In the genomic region with DNA sequence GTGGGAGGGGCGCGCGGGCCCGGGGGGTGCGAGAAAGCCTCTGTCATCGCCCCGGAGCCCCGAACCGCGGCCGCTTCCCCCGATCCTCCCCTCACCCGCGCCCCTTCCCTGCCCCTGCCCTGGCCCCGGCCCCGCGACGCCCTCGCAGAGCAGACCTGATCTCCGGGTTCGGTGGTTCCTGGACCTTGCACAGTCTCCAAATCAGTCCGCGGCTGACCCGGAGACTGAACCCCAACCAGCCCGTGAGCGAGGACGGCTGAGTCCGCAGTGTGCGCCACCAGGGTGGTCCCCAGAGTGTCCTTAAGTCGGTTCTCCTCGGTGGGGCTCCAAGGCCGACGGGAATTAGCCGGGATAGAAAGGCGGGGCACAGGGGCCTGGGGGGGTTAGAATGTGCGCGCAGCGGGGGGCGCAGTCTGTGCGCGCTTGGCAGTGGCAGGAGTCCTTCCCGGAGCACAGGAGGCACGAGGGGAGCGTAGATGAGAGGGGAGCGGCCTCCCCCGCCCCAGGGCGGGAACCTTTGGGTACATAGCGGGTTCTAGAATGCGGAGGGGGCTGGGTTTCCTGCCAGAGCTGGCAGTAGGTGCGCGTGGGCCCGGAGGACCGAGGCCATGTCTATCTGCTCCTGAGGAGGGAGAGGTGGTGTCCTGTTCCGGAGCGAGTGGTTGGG, we compare ENCODE assay signal across 1 cellular context.
TF ChIP-seq lines count a peak whose summit lies in the region.

No MANE protein-coding gene starts in this region.

TF ChIP-seq in IMR-90, 13 proteins besides CTCF, POLR2A, EP300 and RAD21:
- TF ChIP-seq MXI1 (IDR thresholded peaks at IDR 0.05; ENCODE audit: borderline replicate concordance, low read depth, low read length) (0 out of 2 replicates have a peak, but pooled peaks have one; percentile 1), RCOR1 (IDR thresholded peaks at IDR 0.05; ENCODE audit: insufficient replicate concordance, low read length) (no peak), FOS (IDR thresholded peaks at IDR 0.05; ENCODE audit: low read depth, low read length) (no peak)
TF ChIP-seq in IMR-90: peak in this region for 1.
